Comparison of ENCODE assay signal across 29 cellular contexts in the genomic region with DNA sequence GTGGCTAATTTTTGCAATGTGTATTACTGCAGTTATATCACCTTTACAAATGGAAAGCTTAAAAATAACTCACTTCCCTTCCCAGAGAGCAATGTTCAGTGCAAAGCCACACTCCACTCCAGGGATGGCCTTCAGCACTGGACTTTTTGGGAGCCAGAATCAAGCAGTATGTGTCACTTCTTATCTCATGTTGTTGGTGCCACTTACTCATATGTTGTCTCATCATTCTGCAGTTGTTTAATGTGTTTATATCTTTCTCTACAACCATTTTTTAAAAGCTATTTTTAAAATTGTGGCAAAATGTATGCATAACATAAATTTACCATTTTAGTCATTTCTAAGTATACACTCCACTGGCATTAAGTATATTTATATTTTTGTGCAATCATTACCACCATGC. TPM values are rescaled to one million over a fixed set of nuclear protein-coding genes. Genes with fewer than 3 reads are reported as not detected.
DNase-seq lines count a peak whose midpoint lies in the region; ATAC-seq and TF ChIP-seq lines count a peak whose summit lies in the region.
"Had no signal": no experiment of that assay in that cellular context is flagged by ENCODE, and none has a peak within 500 bp of the region (broad histone marks: within the 10 kb centered on the region; RNA-seq: fewer than 3 reads in every experiment).

No MANE protein-coding gene starts in this region.

- H3K9me3 Mint-ChIP-seq in activated T-cell treated with anti-CD3 and anti-CD28 coated beads, Interleukin-2, amount 50 U/mL, for 72 hours = no peaks in the 10 kb centered on the region
- no peaks in the 10 kb centered on the region for H3K9me3 Mint-ChIP-seq in activated CD8-positive, alpha-beta T cell treated with anti-CD3 and anti-CD28 coated beads, Interleukin-2, amount 10 ng/mL, durations not matched to agents 7 days and 5 days (ENCODE audit: insufficient read depth)
- no peaks in the 10 kb centered on the region for H3K9me3 Mint-ChIP-seq in central memory CD8-positive, alpha-beta T cell

- DNase-seq in activated T-cell treated with anti-CD3 and anti-CD28 coated beads, Interleukin-2, amount 50 U/mL, for 72 hours = no peak
- no peak for DNase-seq in activated T-cell treated with anti-CD3 and anti-CD28 coated beads, Interleukin-2, amount 50 U/mL, for 1 hour
- no peak for DNase-seq in activated CD8-positive, alpha-beta T cell treated with anti-CD3 and anti-CD28 coated beads, Interleukin-2, amount 10 ng/mL, durations not matched to agents 7 days and 5 days
- DNase-seq in central memory CD8-positive, alpha-beta T cell (ENCODE audit: low spot score in 2 of 2) = no peak
- DNase-seq in sigmoid colon (no peak), G401 (ENCODE audit: low spot score) (no peak), CD1c-positive myeloid dendritic cell (ENCODE audit: extremely low spot score) (no peak)
- DNase-seq: Caco-2; CD4-positive, CD25-positive, alpha-beta regulatory T cell; DMS79; EL; GF-D8; NCI-H1048; NCI-H1417; NCI-H1694; NCI-H2029 treated with DMSO at 0.1 percent for 48 hours; NCI-H446 treated with DMSO at 0.1 percent for 48 hours; NCI-H526; NCI-H82; PC-9; SJCRH30 had no signal

- no peak overlapping the region for H3K4me3 ChIP-seq in sigmoid colon
- H3K4me3 ChIP-seq: PC-9, SJCRH30 had no signal

- no peak for ATAC-seq in activated T-cell treated with anti-CD3 and anti-CD28 coated beads, Interleukin-2, amount 50 U/mL, for 72 hours (replicated peaks in 1 of 2)
- no peak for ATAC-seq in activated CD8-positive, alpha-beta T cell treated with anti-CD3 and anti-CD28 coated beads, Interleukin-2, amount 10 ng/mL, durations not matched to agents 7 days and 5 days
- no peak for ATAC-seq in central memory CD8-positive, alpha-beta T cell (replicated peaks; ENCODE audit: extremely low read depth, poor library complexity, severe bottlenecking)
- ATAC-seq: HCT116, Right ventricle myocardium inferior had no signal

- peaks cover 0 to 4% (median 0%) of the 10 kb centered on the region in 4 donors for H3K9me3 ChIP-seq in sigmoid colon

- no peak for TF ChIP-seq EP300 in sigmoid colon (IDR thresholded peaks at IDR 0.05)

- no peaks in the 10 kb centered on the region for H3K4me1 ChIP-seq in sigmoid colon
- H3K4me1 ChIP-seq: Caco-2, SJCRH30 had no signal

- POLR2A ChIA-PET in activated CD8-positive, alpha-beta T cell treated with anti-CD3 and anti-CD28 coated beads, Interleukin-2, amount 10 ng/mL, durations not matched to agents 7 days and 5 days (lab: Charles Lee) = interaction anchor here (0.7 to 12.1 kb wide), 6 partner anchors 9 to 1478 kb away, joined by 3 to 218 read pairs (median 22); partner anchors contain the start of gene CD8A

- no peaks in the 10 kb centered on the region for H3K36me3 Mint-ChIP-seq in activated T-cell treated with anti-CD3 and anti-CD28 coated beads, Interleukin-2, amount 50 U/mL, for 72 hours (ENCODE audit: insufficient read depth in 2 of 2)
- H3K36me3 Mint-ChIP-seq in activated CD8-positive, alpha-beta T cell treated with anti-CD3 and anti-CD28 coated beads, Interleukin-2, amount 10 ng/mL, durations not matched to agents 7 days and 5 days (ENCODE audit: low read depth) = peaks cover 42% of the 10 kb centered on the region
- peaks cover 51% of the 10 kb centered on the region for H3K36me3 Mint-ChIP-seq in central memory CD8-positive, alpha-beta T cell (ENCODE audit: insufficient read depth)
- H3K36me3 Mint-ChIP-seq: CD4-positive, CD25-positive, alpha-beta regulatory T cell had no signal

- H3K4me1 Mint-ChIP-seq in activated T-cell treated with anti-CD3 and anti-CD28 coated beads, Interleukin-2, amount 50 U/mL, for 72 hours (ENCODE audit: low read depth) = peaks cover 82% of the 10 kb centered on the region
- H3K4me1 Mint-ChIP-seq in activated CD8-positive, alpha-beta T cell treated with anti-CD3 and anti-CD28 coated beads, Interleukin-2, amount 10 ng/mL, durations not matched to agents 7 days and 5 days (ENCODE audit: low read depth) = peaks cover 83% of the 10 kb centered on the region
- H3K4me1 Mint-ChIP-seq in central memory CD8-positive, alpha-beta T cell = peaks cover 81% of the 10 kb centered on the region

- intact Hi-C loops in sigmoid colon (cut with DNase I) = no loop called here

- in situ Hi-C loops in G401 (cut with HindIII; ENCODE audit: low sequenced_read_pairs) = no loop called here

- no peak overlapping the region for H3K27ac ChIP-seq in sigmoid colon
- H3K27ac ChIP-seq: HL-60, KMS-11, PC-9, SJCRH30 had no signal

- H3K27ac Mint-ChIP-seq in activated T-cell treated with anti-CD3 and anti-CD28 coated beads, Interleukin-2, amount 50 U/mL, for 72 hours = peak overlapping the region; percentile 47
- H3K27ac Mint-ChIP-seq in activated CD8-positive, alpha-beta T cell treated with anti-CD3 and anti-CD28 coated beads, Interleukin-2, amount 10 ng/mL, durations not matched to agents 7 days and 5 days = peak overlapping the region; percentile 84
- peak overlapping the region; percentile 98 for H3K27ac Mint-ChIP-seq in central memory CD8-positive, alpha-beta T cell (ENCODE audit: low read depth)

- TF ChIP-seq POLR2A in sigmoid colon (IDR thresholded peaks at IDR 0.05) = no peak

- TF ChIP-seq CTCF in sigmoid colon (IDR thresholded peaks at IDR 0.05) = no peak

- CTCF ChIA-PET in activated CD8-positive, alpha-beta T cell treated with anti-CD3 and anti-CD28 coated beads, Interleukin-2, amount 10 ng/mL, durations not matched to agents 7 days and 5 days (lab: Charles Lee) = interaction anchor here (0.9 to 10.2 kb wide), 3 partner anchors 10 to 32 kb away, joined by 3 to 82 read pairs (median 9); partner anchors contain the start of gene CD8A

- H3K27me3 ChIP-seq in sigmoid colon = no peaks in the 10 kb centered on the region

- H3K4me3 Mint-ChIP-seq in activated T-cell treated with anti-CD3 and anti-CD28 coated beads, Interleukin-2, amount 50 U/mL, for 72 hours = peak overlapping the region; percentile 18 to 36
- H3K4me3 Mint-ChIP-seq in activated CD8-positive, alpha-beta T cell treated with anti-CD3 and anti-CD28 coated beads, Interleukin-2, amount 10 ng/mL, durations not matched to agents 7 days and 5 days = peak overlapping the region; percentile 64
- H3K4me3 Mint-ChIP-seq in central memory CD8-positive, alpha-beta T cell = peak overlapping the region; percentile 83
- H3K4me3 Mint-ChIP-seq: CD4-positive, CD25-positive, alpha-beta regulatory T cell had no signal

- H3K36me3 ChIP-seq in sigmoid colon = no peaks in the 10 kb centered on the region
- H3K36me3 ChIP-seq: SJCRH30 had no signal

- no peaks in the 10 kb centered on the region for H3K27me3 Mint-ChIP-seq in activated T-cell treated with anti-CD3 and anti-CD28 coated beads, Interleukin-2, amount 50 U/mL, for 72 hours (ENCODE audit: low read depth)
- H3K27me3 Mint-ChIP-seq in activated CD8-positive, alpha-beta T cell treated with anti-CD3 and anti-CD28 coated beads, Interleukin-2, amount 10 ng/mL, durations not matched to agents 7 days and 5 days (ENCODE audit: low read depth) = no peaks in the 10 kb centered on the region
- H3K27me3 Mint-ChIP-seq in central memory CD8-positive, alpha-beta T cell = no peaks in the 10 kb centered on the region

RNA-seq across cellular contexts. Expression of gene CD8A, which starts 32.0 kb away (rescaled TPM):
- total RNA-seq in activated T-cell treated with anti-CD3 and anti-CD28 coated beads, Interleukin-2, amount 50 U/mL, for 72 hours = 100 to 1,000 TPM; 180 to 222 TPM
- 100 to 1,000 TPM; 667 to 675 TPM for total RNA-seq in activated CD8-positive, alpha-beta T cell treated with anti-CD3 and anti-CD28 coated beads, Interleukin-2, amount 10 ng/mL, durations not matched to agents 7 days and 5 days
- 1 to 10 TPM in 1 of 4 donors, under 1 TPM in 2, not detected in 1; 0.36 to 1.5 (median 0.99) TPM for total RNA-seq in sigmoid colon
- 10 to 100 TPM in 1 of 3 donors, under 1 TPM in 2; 0.60 to 15.5 (median 0.69) TPM for polyA plus RNA-seq in sigmoid colon
- 0.14 and 0.86 TPM in 2 replicates for total RNA-seq in G401 (2014; rRNA removed; shearing (Covaris generic))
- total RNA-seq: A172; CD4-positive, CD25-positive, alpha-beta regulatory T cell; H4; RPMI7951 had no signal
- polyA plus RNA-seq: BJ had no signal

RNA-seq across cellular contexts. Expression of gene CD8B, which starts 39.0 kb away (rescaled TPM):
- total RNA-seq in activated T-cell treated with anti-CD3 and anti-CD28 coated beads, Interleukin-2, amount 50 U/mL, for 72 hours = 10 to 100 TPM; 71.2 to 79.3 TPM
- 100 to 1,000 TPM; 423 to 439 TPM for total RNA-seq in activated CD8-positive, alpha-beta T cell treated with anti-CD3 and anti-CD28 coated beads, Interleukin-2, amount 10 ng/mL, durations not matched to agents 7 days and 5 days
- 1 to 10 TPM in 1 of 4 donors, under 1 TPM in 1, not detected in 2; 0.71 to 1.5 TPM for total RNA-seq in sigmoid colon
- polyA plus RNA-seq in sigmoid colon = 10 to 100 TPM in 1 of 3 donors, 1 to 10 TPM in 1, under 1 TPM in 1; 0.92 to 11.6 (median 1.2) TPM
- not detected in 2 replicates for total RNA-seq in G401 (2014; rRNA removed; shearing (Covaris generic))
- total RNA-seq: A172, H4, PC-9, RPMI7951, SJCRH30 had no signal
- polyA plus RNA-seq: BJ had no signal

Comparison
In these comparisons a context has a peak if more than half of its experiments do, and no peak if none do; other contexts are left out.
1. H3K27ac Mint-ChIP-seq: peak in every context shown above with its lines; median percentile 98 in central memory CD8-positive, alpha-beta T cell; 84 in activated CD8-positive, alpha-beta T cell treated with anti-CD3 and anti-CD28 coated beads, Interleukin-2, amount 10 ng/mL, durations not matched to agents 7 days and 5 days; 47 in activated T-cell treated with anti-CD3 and anti-CD28 coated beads, Interleukin-2, amount 50 U/mL, for 72 hours.
2. H3K4me3 Mint-ChIP-seq: peak in every context shown above with its lines; median percentile 83 in central memory CD8-positive, alpha-beta T cell; 64 in activated CD8-positive, alpha-beta T cell treated with anti-CD3 and anti-CD28 coated beads, Interleukin-2, amount 10 ng/mL, durations not matched to agents 7 days and 5 days; 27 in activated T-cell treated with anti-CD3 and anti-CD28 coated beads, Interleukin-2, amount 50 U/mL, for 72 hours.
3. RNA of gene CD8A, which starts 32.0 kb away (total RNA-seq): 667 to 675 TPM in activated CD8-positive, alpha-beta T cell treated with anti-CD3 and anti-CD28 coated beads, Interleukin-2, amount 10 ng/mL, durations not matched to agents 7 days and 5 days and 180 to 222 TPM in activated T-cell treated with anti-CD3 and anti-CD28 coated beads, Interleukin-2, amount 50 U/mL, for 72 hours; 0.36 to 1.5 TPM in sigmoid colon and 0.14 to 0.86 TPM in G401; every median in the first group is over 10 times any median in the second.
4. RNA of gene CD8B, which starts 39.0 kb away (total RNA-seq): 423 to 439 TPM in activated CD8-positive, alpha-beta T cell treated with anti-CD3 and anti-CD28 coated beads, Interleukin-2, amount 10 ng/mL, durations not matched to agents 7 days and 5 days and 71.2 to 79.3 TPM in activated T-cell treated with anti-CD3 and anti-CD28 coated beads, Interleukin-2, amount 50 U/mL, for 72 hours; 0.71 to 1.5 TPM in sigmoid colon and not detected in G401; every median in the first group is over 10 times any median in the second.